14 cellular contexts compared by ENCODE assay signal in the genomic region with DNA sequence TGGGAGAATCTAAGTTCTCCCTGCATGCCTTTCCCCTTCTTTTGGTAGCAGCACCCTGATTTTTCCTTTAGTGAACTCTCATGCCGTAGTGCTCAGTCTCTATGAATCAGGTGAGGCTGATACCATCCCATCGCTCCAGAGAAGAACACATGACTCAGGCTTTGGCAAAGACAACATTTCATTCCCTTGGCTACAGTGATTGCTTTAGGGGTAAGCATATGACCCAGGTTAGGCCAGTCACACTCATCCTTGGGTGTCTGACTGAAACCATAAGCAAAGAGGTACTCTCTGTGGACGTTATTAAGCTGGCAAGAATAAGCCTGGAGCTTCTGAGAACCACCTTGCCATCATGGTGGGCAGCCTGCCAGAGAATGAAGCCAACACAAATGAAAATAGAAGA.
DNase-seq lines count a peak whose midpoint lies in the region; ATAC-seq and TF ChIP-seq lines count a peak whose summit lies in the region.
"Had no signal": no experiment of that assay in that cellular context is flagged by ENCODE, and none has a peak within 500 bp of the region (broad histone marks: within the 10 kb centered on the region; RNA-seq: fewer than 3 reads in every experiment).

No MANE protein-coding gene starts in this region.

- no peaks in the 10 kb centered on the region for H3K9me3 Mint-ChIP-seq in natural killer cell
- H3K9me3 Mint-ChIP-seq: activated naive CD8-positive, alpha-beta T cell treated with anti-CD3 and anti-CD28 coated beads for 36 hours; T-helper 1 cell treated with Interleukin-12 subunit alpha and Interleukin-12 subunit beta and Interleukin-4 antibody, amounts not matched to agents 30 μg/mL and 1 μg/mL, for 36 hours had no signal

- H3K4me3 Mint-ChIP-seq in natural killer cell = no peak overlapping the region
- H3K4me3 Mint-ChIP-seq: activated naive CD8-positive, alpha-beta T cell treated with anti-CD3 and anti-CD28 coated beads for 36 hours; T-helper 1 cell treated with Interleukin-12 subunit alpha and Interleukin-12 subunit beta and Interleukin-4 antibody, amounts not matched to agents 30 μg/mL and 1 μg/mL, for 36 hours had no signal

- no peaks in the 10 kb centered on the region for H3K27me3 Mint-ChIP-seq in natural killer cell (ENCODE audit: low read depth in 2 of 2)
- H3K27me3 Mint-ChIP-seq: activated naive CD8-positive, alpha-beta T cell treated with anti-CD3 and anti-CD28 coated beads for 36 hours had no signal

- H3K36me3 Mint-ChIP-seq in natural killer cell = no peaks in the 10 kb centered on the region

- DNase-seq in A172 (ENCODE audit: low spot score) (peak; percentile 22), LoVo (ENCODE audit: low spot score) (peak; percentile 38), cerebellar cortex (ENCODE audit: low spot score) (peak; percentile 40), iris pigment epithelial cell (ENCODE audit: low read depth) (peak; percentile 8), natural killer cell (no peak), anterior cingulate cortex (lab: John Stamatoyannopoulos, UW) (no peak), T-helper 1 cell (no peak)
- DNase-seq: activated CD4-positive, alpha-beta T cell treated with anti-CD3 and anti-CD28 coated beads for 1 hour; activated naive CD8-positive, alpha-beta T cell treated with anti-CD3 and anti-CD28 coated beads for 36 hours; NCI-H1417; NCI-H510A; spleen had no signal

- intact Hi-C loops in natural killer cell (cut with micrococcal nuclease) = no loop called here

- peaks cover 0 to 5% of the 10 kb centered on the region in 2 donors for H3K4me1 Mint-ChIP-seq in natural killer cell
- H3K4me1 Mint-ChIP-seq: activated naive CD8-positive, alpha-beta T cell treated with anti-CD3 and anti-CD28 coated beads for 36 hours had no signal

- no peak overlapping the region for H3K27ac Mint-ChIP-seq in natural killer cell
- H3K27ac Mint-ChIP-seq: activated naive CD8-positive, alpha-beta T cell treated with anti-CD3 and anti-CD28 coated beads for 36 hours; T-helper 1 cell treated with Interleukin-12 subunit alpha and Interleukin-12 subunit beta and Interleukin-4 antibody, amounts not matched to agents 30 μg/mL and 1 μg/mL, for 36 hours had no signal

- ATAC-seq in natural killer cell = no peak
- no peak for ATAC-seq in HG02970 (IDR thresholded peaks at IDR 0.05; ENCODE audit: low FRiP score, unreplicated experiment)

- no peak for TF ChIP-seq CTCF in natural killer cell (IDR thresholded peaks at IDR 0.05)

Comparison
In these comparisons a context has a peak if more than half of its experiments do, and no peak if none do; other contexts are left out.
1. DNase-seq: peak in A172 (single experiment), LoVo (single experiment), cerebellar cortex (single experiment) and iris pigment epithelial cell (single experiment); none in natural killer cell (single experiment), anterior cingulate cortex (0 of 58) and T-helper 1 cell (0 of 5).